7 cellular contexts compared by ENCODE assay signal in the genomic region with DNA sequence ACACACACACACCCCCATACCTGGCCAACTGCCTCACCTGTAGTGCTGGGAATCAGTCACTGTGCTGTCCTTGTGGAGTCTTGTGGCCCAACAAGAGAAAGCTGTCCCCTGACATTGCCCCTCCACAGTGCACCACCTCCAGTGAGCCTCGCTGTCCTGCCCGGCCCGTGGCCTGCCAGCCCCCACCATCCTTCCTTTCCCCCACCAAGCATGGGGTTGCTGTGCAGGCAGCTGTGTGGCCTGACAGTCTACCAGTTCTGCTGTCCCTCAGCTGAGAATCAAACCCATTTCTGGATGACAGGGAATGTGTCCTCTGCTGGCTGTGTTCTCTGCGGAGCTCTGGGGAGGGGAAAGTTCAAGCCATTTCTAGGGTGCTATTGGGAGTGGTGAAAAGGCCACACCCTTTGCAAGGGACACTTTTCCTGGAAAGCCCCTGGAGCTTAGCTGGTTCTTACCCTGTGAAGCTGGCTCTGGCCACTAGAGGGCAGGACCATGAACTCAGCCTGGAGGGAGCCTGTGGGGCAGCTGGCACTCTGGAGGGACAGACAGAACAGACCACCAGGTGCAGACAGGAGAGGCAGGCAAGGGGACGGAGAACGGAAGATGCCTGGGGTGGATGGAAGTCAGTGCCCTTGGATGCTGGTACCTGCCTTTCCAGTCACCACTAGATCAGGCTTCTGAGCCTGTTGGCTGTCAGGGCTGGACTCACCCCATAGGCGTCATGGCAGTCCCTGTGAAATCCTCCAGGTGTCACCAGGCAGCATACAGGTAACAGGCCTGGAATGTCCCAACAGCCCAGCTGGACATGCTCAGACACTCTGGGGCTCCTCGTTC. TPM values are rescaled to one million over a fixed set of nuclear protein-coding genes. Genes with fewer than 3 reads are reported as not detected.
DNase-seq lines count a peak whose midpoint lies in the region; ATAC-seq and TF ChIP-seq lines count a peak whose summit lies in the region.

No MANE protein-coding gene starts in this region.

- H3K4me1 Mint-ChIP-seq in H9 = peaks cover 10 to 14% of the 10 kb centered on the region in 2 experiments
- H3K4me1 Mint-ChIP-seq in central memory CD8-positive, alpha-beta T cell = peaks cover 6% of the 10 kb centered on the region

- no peak overlapping the region for H3K23ac ChIP-seq in H9 (ENCODE audit: insufficient read length, low read depth, low read length)

- H3K27ac Mint-ChIP-seq in H9 = peak overlapping the region in 1 of 3 experiments; percentile 72; a peak in 3 of 7 replicates
- H3K27ac Mint-ChIP-seq in central memory CD8-positive, alpha-beta T cell (ENCODE audit: low read depth) = no peak overlapping the region

- no peak overlapping the region for H2BK120ac ChIP-seq in H9 (ENCODE audit: low read depth, low read length, poor library complexity, severe bottlenecking)

- H3K9ac ChIP-seq in H9 (ENCODE audit: extremely low read depth, insufficient read length, low read length) = no peak overlapping the region

- H3K27ac ChIP-seq in H9 (ENCODE audit: insufficient read length, low read depth, low read length) = no peak overlapping the region

- H3K14ac ChIP-seq in H9 (ENCODE audit: insufficient read depth, low read length) = no peak overlapping the region

- no peak overlapping the region for H3K56ac ChIP-seq in H9 (ENCODE audit: insufficient read length, low read depth, low read length)

- H3K4ac ChIP-seq in H9 (ENCODE audit: low read depth, low read length) = no peak overlapping the region

- H3K36me3 Mint-ChIP-seq in H9 (ENCODE audit: insufficient read depth in 1 of 3, low read depth in 3 of 3) = no peaks in the 10 kb centered on the region
- H3K36me3 Mint-ChIP-seq in central memory CD8-positive, alpha-beta T cell (ENCODE audit: insufficient read depth) = peaks cover 1% of the 10 kb centered on the region

- H3K9me3 ChIP-seq in H9 (ENCODE audit: control insufficient read depth, low read depth, low read length) = no peaks in the 10 kb centered on the region

- TF ChIP-seq CTCF in GM12874 (IDR thresholded peaks at IDR 0.05; ENCODE audit: insufficient read depth, low read depth, low read length) (peak; percentile 94), H9 (conservative IDR thresholded peaks at IDR 0.05) (peak; percentile 93)

- H3K9me3 Mint-ChIP-seq in H9 = no peaks in the 10 kb centered on the region
- H3K9me3 Mint-ChIP-seq in central memory CD8-positive, alpha-beta T cell = no peaks in the 10 kb centered on the region

- no peaks in the 10 kb centered on the region for H3K23me2 ChIP-seq in H9 (ENCODE audit: insufficient read length, low read depth, low read length, poor library complexity, severe bottlenecking)

- H2AFZ ChIP-seq in H9 (ENCODE audit: low read length) = no peak overlapping the region

- H3K4me3 Mint-ChIP-seq in H9 = no peak overlapping the region; a peak in 2 of 5 replicates
- no peak overlapping the region for H3K4me3 Mint-ChIP-seq in central memory CD8-positive, alpha-beta T cell

- H3K27me3 ChIP-seq in H9 (ENCODE audit: insufficient read depth, low read length) = no peaks in the 10 kb centered on the region

- no peak overlapping the region for H2BK20ac ChIP-seq in H9 (ENCODE audit: low read depth, low read length, poor library complexity, severe bottlenecking)

- H4K8ac ChIP-seq in H9 (replicated peaks; ENCODE audit: insufficient read length, low read depth, low read length) = no peak overlapping the region

- H4K20me1 ChIP-seq in H9 (ENCODE audit: control insufficient read depth, insufficient read depth, insufficient read length) = no peaks in the 10 kb centered on the region

- no peaks in the 10 kb centered on the region for H3K79me1 ChIP-seq in H9 (ENCODE audit: insufficient read depth, low read depth, low read length, poor library complexity, severe bottlenecking)

- H3K4me2 ChIP-seq in H9 (ENCODE audit: insufficient read depth, insufficient read length, low read length) = no peak overlapping the region

- no peaks in the 10 kb centered on the region for H3K79me2 ChIP-seq in H9 (ENCODE audit: insufficient read depth, low read length)

- no CpG with 5 or more reads among the region's 8 CpGs for WGBS in H9 (ENCODE audit: extremely low coverage, insufficient read length, low lambda C conversion rate)

- no peak overlapping the region for H3T11ph ChIP-seq in H9 (ENCODE audit: low read length)

- no peak overlapping the region for H2BK15ac ChIP-seq in H9 (ENCODE audit: low read depth, low read length)

- peaks cover 9% of the 10 kb centered on the region for H3K27me3 Mint-ChIP-seq in H9 (ENCODE audit: low read depth)
- peaks cover 15% of the 10 kb centered on the region for H3K27me3 Mint-ChIP-seq in central memory CD8-positive, alpha-beta T cell

- H2AK5ac ChIP-seq in H9 (ENCODE audit: insufficient read length, low read length) = no peak overlapping the region

- no peak overlapping the region for H2BK12ac ChIP-seq in H9 (ENCODE audit: insufficient read length, low read depth, low read length)

- DNase-seq in H9 = peak; percentile 91
- peak; percentile 22 for DNase-seq in MV-4-11 (lab: John Stamatoyannopoulos, UW)
- peak in 3 of 4 experiments; percentile 11 to 45 (median 31) for DNase-seq in activated CD4-positive, CD25-positive, alpha-beta regulatory T cell (lab: John Stamatoyannopoulos, UW)
- peak; percentile 35 to 44 for DNase-seq in central memory CD8-positive, alpha-beta T cell (ENCODE audit: low spot score in 2 of 2)
- peak; percentile 90 for DNase-seq in left kidney (ENCODE audit: low read depth, low spot score)
- peak; percentile 23 to 31 (median 31) for DNase-seq in stimulated activated CD4-positive, alpha-beta T cell treated with anti-CD3 and anti-CD28 coated beads, TNF-alpha, amount 100 ng/mL, for 4 hours (ENCODE audit: low read depth in 3 of 3)

- no peak overlapping the region for H3K18ac ChIP-seq in H9 (ENCODE audit: insufficient read length, low read depth, low read length)

- H2BK5ac ChIP-seq in H9 (ENCODE audit: insufficient read length, low read length) = no peak overlapping the region

- H3K4me1 ChIP-seq in H9 (ENCODE audit: insufficient read depth, low read length) = no peaks in the 10 kb centered on the region

- ATAC-seq in central memory CD8-positive, alpha-beta T cell (replicated peaks; ENCODE audit: extremely low read depth, poor library complexity, severe bottlenecking) = peak; percentile 56

- no peak overlapping the region for H4K91ac ChIP-seq in H9 (ENCODE audit: insufficient read length, low read depth, low read length)

- no peak overlapping the region for H4K5ac ChIP-seq in H9 (ENCODE audit: insufficient read length, low read depth, low read length)

RNA-seq across cellular contexts. Expression of a gene that starts 10.5 kb away (rescaled TPM):
- 43.9 and 44.0 TPM in 2 replicates for total RNA-seq in H9 (2021)

Comparison
In these comparisons a context has a peak if more than half of its experiments do, and no peak if none do; other contexts are left out.
1. DNase-seq: peak in every context shown above with its lines; median percentile 91 in H9; 90 in left kidney; 40 in central memory CD8-positive, alpha-beta T cell; 31 in activated CD4-positive, CD25-positive, alpha-beta regulatory T cell; 31 in stimulated activated CD4-positive, alpha-beta T cell treated with anti-CD3 and anti-CD28 coated beads, TNF-alpha, amount 100 ng/mL, for 4 hours; 22 in MV-4-11.